ENCODE assay signal across 17 cellular contexts in the genomic region with DNA sequence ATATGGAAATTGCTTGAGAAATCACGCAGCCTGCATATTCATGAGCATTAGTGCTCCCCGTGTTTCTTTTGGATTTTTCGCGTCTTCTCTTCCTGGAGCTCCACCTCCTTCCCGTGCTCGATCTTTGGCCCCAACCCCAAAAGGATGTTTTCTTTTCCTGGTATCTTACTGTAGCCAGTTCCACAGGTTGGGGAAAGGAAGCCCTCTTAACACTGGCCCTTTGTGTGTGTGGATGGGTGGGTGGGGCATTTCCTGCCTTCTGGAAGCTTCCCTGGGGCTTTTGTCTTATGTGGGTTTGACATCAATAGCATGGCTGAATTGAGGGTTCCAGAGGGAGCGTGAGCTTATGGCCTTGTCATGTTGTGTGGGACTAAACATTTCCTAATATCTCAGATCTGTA. TPM values are rescaled to one million over a fixed set of nuclear protein-coding genes. Genes with fewer than 3 reads are reported as not detected.
DNase-seq lines count a peak whose midpoint lies in the region; ATAC-seq, FAIRE-seq and TF ChIP-seq lines count a peak whose summit lies in the region.
"Had no signal": no experiment of that assay in that cellular context is flagged by ENCODE, and none has a peak within 500 bp of the region (broad histone marks: within the 10 kb centered on the region; RNA-seq: fewer than 3 reads in every experiment).

No MANE protein-coding gene starts in this region.

- intact Hi-C loops in left lung (cut with DNase I): no loop called here

- ATAC-seq in left lung: peak; percentile 11
- ATAC-seq in HG03135 (IDR thresholded peaks at IDR 0.05; ENCODE audit: unreplicated experiment): no peak

- no peak overlapping the region for H4K8ac ChIP-seq in H1 (ENCODE audit: extremely low read depth, insufficient read depth, low read length)

- CTCF ChIA-PET in H1 (lab: Charles Lee; ENCODE audit: partially characterized antibody): interaction anchor here (0.6 to 2.6 kb wide), 16 partner anchors 10 to 144 kb away, joined by 3 to 9 read pairs (median 4); no protein-coding TSS in a partner anchor

- no peak for TF ChIP-seq POLR2A in H1 (IDR thresholded peaks at IDR 0.05; ENCODE audit: control extremely low read depth in 1 of 2, low read depth in 2 of 2, low read length in 2 of 2)
- TF ChIP-seq POLR2A in suprapubic skin (IDR thresholded peaks at IDR 0.05): no peak

- no peak overlapping the region for H2AFZ ChIP-seq in H1 (ENCODE audit: low read length)

- H3K79me2 ChIP-seq in H1 (ENCODE audit: control insufficient read depth in 1 of 2, insufficient read depth in 2 of 2, low read length in 2 of 2): peaks cover 0 to 5% of the 10 kb centered on the region in 2 experiments; a peak in 1 of 4 replicates

- H2BK12ac ChIP-seq in H1 (ENCODE audit: low read depth, low read length): 0 out of 2 replicates have a peak overlapping the region, but pooled peaks have one; percentile 65

- H2BK20ac ChIP-seq in H1 (ENCODE audit: low read length): no peak overlapping the region

- peak; percentile 28 for DNase-seq in RPMI7951 (ENCODE audit: low read depth)
- no peak for DNase-seq in H1 (ENCODE audit: low read depth in 1 of 2, low spot score in 2 of 2)
- no peak for DNase-seq in left lung
- DNase-seq in suprapubic skin (ENCODE audit: low spot score in 2 of 2): no peak
- DNase-seq in inferior parietal cortex (ENCODE audit: extremely low spot score): no peak
- DNase-seq in HUDEP-2 (lab: John Stamatoyannopoulos, UW; ENCODE audit: unreplicated experiment in 76 of 76): no peak
- DNase-seq: DND-41, hippocampal formation, NCI-H1417 treated with DMSO at 0.1 percent for 48 hours, NCI-H510A, T-helper 1 cell had no signal

- H3K4me2 ChIP-seq in H1 (ENCODE audit: insufficient read depth in 1 of 2, low read depth in 2 of 2, low read length in 2 of 2): no peak overlapping the region
- H3K4me2 ChIP-seq: KMS-11 had no signal

- H3K56ac ChIP-seq in H1 (replicated peaks; ENCODE audit: insufficient read length, low read depth, low read length): no peak overlapping the region

- no peak overlapping the region for H3K4ac ChIP-seq in H1 (replicated peaks; ENCODE audit: insufficient read length, low read depth, low read length)

- no peak overlapping the region for H3K14ac ChIP-seq in H1 (ENCODE audit: insufficient read length)

- H3K9me3 ChIP-seq in H1 (ENCODE audit: insufficient read depth in 2 of 2, low read depth in 1 of 2, low read length in 1 of 2): no peaks in the 10 kb centered on the region
- no peaks in the 10 kb centered on the region for H3K9me3 ChIP-seq in left lung
- no peaks in the 10 kb centered on the region for H3K9me3 ChIP-seq in suprapubic skin
- H3K9me3 ChIP-seq: HAP-1, Peyer's patch had no signal

- no peak for TF ChIP-seq CTCF in H1 (IDR thresholded peaks at IDR 0.05; ENCODE audit: control extremely low read depth in 1 of 3, insufficient read depth in 1 of 3, low read depth in 1 of 3, low read length in 3 of 3)
- no peak for TF ChIP-seq CTCF in left lung (IDR thresholded peaks at IDR 0.05)
- TF ChIP-seq CTCF in suprapubic skin (IDR thresholded peaks at IDR 0.05): no peak

- no peak for FAIRE-seq in H1 (lab: Jason Lieb, UNC)

- H3K23ac ChIP-seq in H1 (ENCODE audit: insufficient read length): no peak overlapping the region

- no peak overlapping the region for H3K9ac ChIP-seq in H1 (replicated peaks in 1 of 4; ENCODE audit: extremely low read depth in 1 of 4, low read depth in 3 of 4, low read length in 3 of 4)
- H3K9ac ChIP-seq: KMS-11 had no signal

- no peak overlapping the region for H3K18ac ChIP-seq in H1 (ENCODE audit: extremely low read depth, low read length)

- H3K4me3 ChIP-seq in H1 (ENCODE audit: extremely low read depth in 1 of 4, insufficient read depth in 2 of 4, low read depth in 3 of 4, low read length in 4 of 4) (no peak overlapping the region), left lung (no peak overlapping the region), suprapubic skin (no peak overlapping the region)
- H3K4me3 ChIP-seq: cardiac muscle cell, HAP-1, Peyer's patch had no signal

- no peak overlapping the region for H3K27ac ChIP-seq in H1 (ENCODE audit: low read depth, low read length)
- H3K27ac ChIP-seq in left lung: peak overlapping the region; percentile 33 to 58
- H3K27ac ChIP-seq in suprapubic skin: peak overlapping the region; percentile 45
- H3K27ac ChIP-seq: cardiac muscle cell, epithelial cell of prostate, KMS-11 had no signal

- no peaks in the 10 kb centered on the region for H4K20me1 ChIP-seq in H1 (replicated peaks in 1 of 2; ENCODE audit: control insufficient read depth in 1 of 2, insufficient read depth in 2 of 2, low read length in 2 of 2)

- TF ChIP-seq RAD21 in H1 (IDR thresholded peaks at IDR 0.05 in 1 of 2, conservative IDR thresholded peaks at IDR 0.05 in 1 of 2; ENCODE audit: low read depth in 2 of 2, low read length in 2 of 2): no peak

- H4K91ac ChIP-seq in H1 (replicated peaks; ENCODE audit: insufficient read length, low read length): no peak overlapping the region

- H3K36me3 ChIP-seq in H1 (ENCODE audit: control insufficient read depth in 2 of 4, insufficient read depth in 4 of 4, low read length in 3 of 4) (no peaks in the 10 kb centered on the region), left lung (no peaks in the 10 kb centered on the region), suprapubic skin (no peaks in the 10 kb centered on the region)
- H3K36me3 ChIP-seq: cardiac muscle cell, HAP-1, Peyer's patch had no signal

- no peak overlapping the region for H2BK120ac ChIP-seq in H1 (replicated peaks; ENCODE audit: low read depth, low read length)

- H3K4me1 ChIP-seq in H1 (replicated peaks in 1 of 4; ENCODE audit: control insufficient read depth in 3 of 4, insufficient read depth in 4 of 4, low read length in 3 of 4): peaks cover 12 to 16% (median 13%) of the 10 kb centered on the region in 4 experiments
- H3K4me1 ChIP-seq in left lung: peaks cover 0 to 24% of the 10 kb centered on the region in 2 donors
- peaks cover 29% of the 10 kb centered on the region for H3K4me1 ChIP-seq in suprapubic skin

- H2BK15ac ChIP-seq in H1 (ENCODE audit: low read length): no peak overlapping the region

- no peak overlapping the region for H2AK5ac ChIP-seq in H1 (ENCODE audit: low read depth, low read length)

- H3K27me3 ChIP-seq in H1 (replicated peaks in 1 of 4; ENCODE audit: control insufficient read depth in 3 of 4, extremely low read depth in 1 of 4, insufficient read depth in 3 of 4, low read length in 3 of 4) (no peaks in the 10 kb centered on the region), left lung (no peaks in the 10 kb centered on the region), suprapubic skin (no peaks in the 10 kb centered on the region)
- H3K27me3 ChIP-seq: cardiac muscle cell, Peyer's patch had no signal

- 75% methylated on average over 7 of the region's 7 CpGs; no CpG with 5 or more reads in 1 of the 2 experiments for WGBS in H1 (ENCODE audit: extremely low coverage in 1 of 2, insufficient coverage in 1 of 2, insufficient read length in 1 of 2, insufficient replicate concordance in 2 of 2, low coverage in 1 of 2, low lambda C conversion rate in 2 of 2, missing lambda C conversion rate in 1 of 2), 2 experiments
- WGBS in suprapubic skin: 51% methylated on average over 7 of the region's 7 CpGs

- H3K23me2 ChIP-seq in H1 (ENCODE audit: low read depth, low read length): no peaks in the 10 kb centered on the region

- H3K79me1 ChIP-seq in H1 (ENCODE audit: low read depth, low read length): no peaks in the 10 kb centered on the region

- TF ChIP-seq EP300 in H1 (IDR thresholded peaks at IDR 0.05; ENCODE audit: borderline replicate concordance in 1 of 2, low read depth in 2 of 2, low read length in 2 of 2) (no peak), suprapubic skin (IDR thresholded peaks at IDR 0.05) (no peak)

- H4K5ac ChIP-seq in H1 (ENCODE audit: insufficient read length, low read depth, low read length): no peak overlapping the region

- 0 out of 2 replicates have a peak overlapping the region, but pooled peaks have one; percentile 85 for H2BK5ac ChIP-seq in H1 (ENCODE audit: low read depth, low read length)

- POLR2A ChIA-PET in H1 (lab: Charles Lee; ENCODE audit: partially characterized antibody): interaction anchor here (1.0 to 1.8 kb wide), 7 partner anchors 12 to 186 kb away, joined by 3 to 9 read pairs (median 4); no protein-coding TSS in a partner anchor

TF ChIP-seq in H1, 55 proteins besides CTCF, POLR2A, EP300 and RAD21 (continues in another document):
- TF ChIP-seq CHD1 (IDR thresholded peaks at IDR 0.05; ENCODE audit: low read depth, low read length) (no peak), TAF1 (IDR thresholded peaks at IDR 0.05; ENCODE audit: low read depth, low read length) (no peak), MAX (IDR thresholded peaks at IDR 0.05) (peak; percentile 42; the same call in 1 of the 2 replicates), BCL11A (IDR thresholded peaks at IDR 0.05; ENCODE audit: low read depth in 2 of 2, low read length in 2 of 2) (no peak)
- TF ChIP-seq, protein P1, sequence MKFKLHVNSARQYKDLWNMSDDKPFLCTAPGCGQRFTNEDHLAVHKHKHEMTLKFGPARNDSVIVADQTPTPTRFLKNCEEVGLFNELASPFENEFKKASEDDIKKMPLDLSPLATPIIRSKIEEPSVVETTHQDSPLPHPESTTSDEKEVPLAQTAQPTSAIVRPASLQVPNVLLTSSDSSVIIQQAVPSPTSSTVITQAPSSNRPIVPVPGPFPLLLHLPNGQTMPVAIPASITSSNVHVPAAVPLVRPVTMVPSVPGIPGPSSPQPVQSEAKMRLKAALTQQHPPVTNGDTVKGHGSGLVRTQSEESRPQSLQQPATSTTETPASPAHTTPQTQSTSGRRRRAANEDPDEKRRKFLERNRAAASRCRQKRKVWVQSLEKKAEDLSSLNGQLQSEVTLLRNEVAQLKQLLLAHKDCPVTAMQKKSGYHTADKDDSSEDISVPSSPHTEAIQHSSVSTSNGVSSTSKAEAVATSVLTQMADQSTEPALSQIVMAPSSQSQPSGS (IDR thresholded peaks at IDR 0.05; ENCODE audit: low read length): no peak

RNA-seq across cellular contexts. Expression of gene STXBP1, which starts 21.9 kb away (rescaled TPM):
- 10.3 and 12.4 TPM in 2 replicates for total RNA-seq in RPMI7951 (2014; rRNA removed; shearing (Covaris generic))
- 60.9 and 61.9 TPM in 2 replicates for total RNA-seq in H1 (2021; fragmentation: NEBNext Ultra II Directional; extraction: Animal tissue kit (Norgen Biotek cat#: 25700))
- polyA plus RNA-seq in H1 (2011; rRNA removed): 11.5 and 19.4 TPM in 2 replicates
- 13.9 TPM for polyA plus RNA-seq in H1 (2011; cell fraction: cytosol; rRNA removed)
- 31.3 TPM for polyA plus RNA-seq in H1 (2011; cell fraction: nucleus; rRNA removed)
- polyA plus RNA-seq in H1 (2012, experiment 1 of 2): 23.3 to 29.4 TPM (median 26.6 TPM) in 4 replicates
- 17.5 TPM for polyA plus RNA-seq in H1 (2012, experiment 2 of 2)
- 37.3 TPM for polyA plus RNA-seq in H1 (2013, experiment 1 of 2)
- 37.1 TPM for polyA plus RNA-seq in H1 (2013, experiment 2 of 2)
- 21.8 and 25.2 TPM in 2 replicates for polyA minus RNA-seq in H1 (2011; rRNA and poly(A)+ RNA removed)
- 14.8 TPM for polyA minus RNA-seq in H1 (2011; cell fraction: cytosol; rRNA and poly(A)+ RNA removed)
- 18.2 TPM for polyA minus RNA-seq in H1 (2011; cell fraction: nucleus; rRNA and poly(A)+ RNA removed)
- total RNA-seq in left lung (10 to 100 TPM; 63.0 to 76.7 TPM), suprapubic skin (10 to 100 TPM; 18.4 to 28.2 (median 24.5) TPM)
